ENCODE assay signal across 8 cellular contexts in the genomic region with DNA sequence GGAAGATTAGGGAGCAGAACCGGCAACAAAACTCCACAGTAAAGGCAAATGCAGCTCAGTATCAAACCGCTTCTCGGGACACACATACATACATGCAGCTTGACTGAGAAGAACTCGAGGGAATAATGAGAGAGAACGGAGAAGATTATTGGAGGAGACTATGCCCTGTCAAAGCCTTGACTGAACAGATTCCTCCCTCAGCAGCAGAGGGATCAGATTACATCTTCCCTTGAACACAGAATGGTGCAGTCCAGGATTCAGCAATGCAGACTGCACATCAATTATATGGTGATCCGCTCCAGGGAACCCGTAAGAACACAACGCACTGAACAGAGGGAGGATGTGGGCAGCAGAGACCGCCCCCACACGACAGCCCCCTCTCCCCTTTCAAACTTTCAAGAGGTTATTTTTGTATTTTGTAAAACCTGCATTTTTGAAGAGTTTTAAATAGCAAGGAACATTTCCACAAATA.
A peak's percentile ranks its signal among the peaks of the same experiment; 100 is the strongest.
DNase-seq lines count a peak whose midpoint lies in the region; TF ChIP-seq lines count a peak whose summit lies in the region.

No MANE protein-coding gene starts in this region.

- H2AFZ ChIP-seq in SU-DHL-6 (ENCODE audit: low read depth, low read length, severe bottlenecking), result no peak overlapping the region

- H3K9me3 ChIP-seq in SU-DHL-6 (ENCODE audit: insufficient read depth, low read length) (no peaks in the 10 kb centered on the region), esophagus (ENCODE audit: control insufficient read depth in 2 of 2, insufficient read depth in 1 of 2, low read depth in 1 of 2, low read length in 1 of 2) (no peaks in the 10 kb centered on the region), muscle layer of duodenum (ENCODE audit: control insufficient read depth in 1 of 2, low read length in 2 of 2) (no peaks in the 10 kb centered on the region), vagina (no peaks in the 10 kb centered on the region)

- intact Hi-C loops in vagina (cut with DNase I), result no loop called here

- in situ Hi-C loops in G401 (cut with HindIII; ENCODE audit: low sequenced_read_pairs), result no loop called here

- no peaks in the 10 kb centered on the region for H4K20me1 ChIP-seq in SU-DHL-6 (ENCODE audit: low read depth, low read length)

- H3K27ac ChIP-seq in SU-DHL-6 (ENCODE audit: low read depth, low read length), result no peak overlapping the region
- H3K27ac ChIP-seq in esophagus (ENCODE audit: low read depth in 2 of 2, low read length in 1 of 2), result peak overlapping the region; percentile 75 to 82
- peak overlapping the region; percentile 61 for H3K27ac ChIP-seq in muscle layer of duodenum (ENCODE audit: low read length)
- H3K27ac ChIP-seq in vagina, result peak overlapping the region; percentile 78

- 20 to 37% methylated on average over 10 of the region's 10 CpGs for WGBS in esophagus, 2 donors

- no peak overlapping the region for H3K9ac ChIP-seq in SU-DHL-6 (ENCODE audit: low read length)

- TF ChIP-seq POLR2A in vagina (IDR thresholded peaks at IDR 0.05), result no peak

- no peaks in the 10 kb centered on the region for H3K4me1 ChIP-seq in esophagus (ENCODE audit: control insufficient read depth in 2 of 2, insufficient read depth in 2 of 2, low read length in 1 of 2)
- H3K4me1 ChIP-seq in muscle layer of duodenum (ENCODE audit: control insufficient read depth in 1 of 2, insufficient read depth in 2 of 2, low read length in 2 of 2), result peaks cover 0 to 13% of the 10 kb centered on the region in 2 donors
- H3K4me1 ChIP-seq in vagina, result peaks cover 12% of the 10 kb centered on the region

- H3K4me3 ChIP-seq in SU-DHL-6 (ENCODE audit: insufficient read depth, low read length, poor library complexity, severe bottlenecking) (no peak overlapping the region), esophagus (ENCODE audit: low read depth in 1 of 2, low read length in 2 of 2) (peak overlapping the region; percentile 35 to 57), muscle layer of duodenum (ENCODE audit: low read depth in 1 of 2, low read length in 2 of 2) (peak overlapping the region; percentile 60 to 65), vagina (peak overlapping the region; percentile 44 to 52)

- H3K4me2 ChIP-seq in SU-DHL-6 (ENCODE audit: low read depth, low read length, poor library complexity, severe bottlenecking), result peak overlapping the region; percentile 7

- H3K36me3 ChIP-seq in SU-DHL-6 (ENCODE audit: low read length) (no peaks in the 10 kb centered on the region; the same call in 1 of the 2 replicates), esophagus (ENCODE audit: control insufficient read depth in 2 of 2, insufficient read depth in 2 of 2, low read length in 1 of 2) (no peaks in the 10 kb centered on the region), muscle layer of duodenum (ENCODE audit: control insufficient read depth in 1 of 2, insufficient read depth in 2 of 2, low read length in 2 of 2) (no peaks in the 10 kb centered on the region), vagina (no peaks in the 10 kb centered on the region)

- TF ChIP-seq CTCF in SU-DHL-6 (IDR thresholded peaks at IDR 0.05; ENCODE audit: insufficient read depth, low read length, poor library complexity, severe bottlenecking) (no peak), vagina (IDR thresholded peaks at IDR 0.05) (no peak)

- H3K9me2 ChIP-seq in SU-DHL-6 (replicated peaks; ENCODE audit: insufficient read depth, low read length), result no peaks in the 10 kb centered on the region

- DNase-seq in G401 (ENCODE audit: low spot score) (peak; percentile 99), H4 (ENCODE audit: low spot score) (peak; percentile 91), NAMALWA (ENCODE audit: low spot score) (peak; percentile 42), vagina (ENCODE audit: extremely low spot score in 2 of 2) (peak in 1 of 2 donors; percentile 94), HT-29 (ENCODE audit: low spot score) (no peak)

- H3K27me3 ChIP-seq in SU-DHL-6 (ENCODE audit: low read length), result no peaks in the 10 kb centered on the region
- H3K27me3 ChIP-seq in esophagus (ENCODE audit: control insufficient read depth in 1 of 2, insufficient read depth in 2 of 2, low read length in 2 of 2), result no peaks in the 10 kb centered on the region
- no peaks in the 10 kb centered on the region for H3K27me3 ChIP-seq in muscle layer of duodenum (ENCODE audit: low read depth, low read length)
- no peaks in the 10 kb centered on the region for H3K27me3 ChIP-seq in vagina

- H3K79me2 ChIP-seq in SU-DHL-6 (ENCODE audit: insufficient read depth, low read length), result peaks cover 8% of the 10 kb centered on the region

- peaks cover 11% of the 10 kb centered on the region; the same call in 1 of the 2 replicates for H3F3A ChIP-seq in SU-DHL-6 (ENCODE audit: insufficient read depth)
